39 cellular contexts compared by ENCODE assay signal in genomic region chrX:99653352-99653751, GRCh38.
"Had no signal": no experiment of that assay in that cellular context is flagged by ENCODE, and none has a peak within 500 bp of the region (broad histone marks: within the 10 kb centered on the region; RNA-seq: fewer than 3 reads in every experiment).

No MANE protein-coding gene starts in this region.

- H3K4me1 ChIP-seq: adrenal gland, ascending aorta, body of pancreas, breast epithelium, colonic mucosa had no signal

- H3K4me3 ChIP-seq: adrenal gland, ascending aorta, body of pancreas, breast epithelium, cardiac muscle cell, colonic mucosa had no signal

- FAIRE-seq: bronchial epithelial cell, colon had no signal

- H3K36me3 Mint-ChIP-seq: activated naive CD4-positive, alpha-beta T cell treated with anti-CD3 and anti-CD28 coated beads, Interleukin-2, amount 10 ng/mL, durations not matched to agents 7 days and 5 days; activated naive CD4-positive, alpha-beta T cell treated with anti-CD3 and anti-CD28 coated beads, Interleukin-2, amount 50 U/mL, for 24 hours; activated naive CD4-positive, alpha-beta T cell treated with anti-CD3 and anti-CD28 coated beads, Interleukin-2, amount 50 U/mL, for 72 hours; activated naive CD8-positive, alpha-beta T cell; activated naive CD8-positive, alpha-beta T cell treated with anti-CD3 and anti-CD28 coated beads for 36 hours; activated naive CD8-positive, alpha-beta T cell treated with anti-CD3 and anti-CD28 coated beads, Interleukin-2, amount 10 ng/mL, durations not matched to agents 7 days and 5 days; brain had no signal

- H3K4me3 Mint-ChIP-seq: activated naive CD4-positive, alpha-beta T cell treated with anti-CD3 and anti-CD28 coated beads for 36 hours; activated naive CD4-positive, alpha-beta T cell treated with anti-CD3 and anti-CD28 coated beads, Interleukin-2, amount 10 ng/mL, durations not matched to agents 7 days and 5 days; activated naive CD4-positive, alpha-beta T cell treated with anti-CD3 and anti-CD28 coated beads, Interleukin-2, amount 50 U/mL, for 24 hours; activated naive CD8-positive, alpha-beta T cell; activated naive CD8-positive, alpha-beta T cell treated with anti-CD3 and anti-CD28 coated beads for 36 hours; activated naive CD8-positive, alpha-beta T cell treated with anti-CD3 and anti-CD28 coated beads, Interleukin-2, amount 10 ng/mL, durations not matched to agents 7 days and 5 days; activated naive CD8-positive, alpha-beta T cell treated with anti-CD3 and anti-CD28 coated beads, Interleukin-2, amount 50 U/mL, for 24 hours; activated T-cell treated with anti-CD3 and anti-CD28 coated beads, Interleukin-2, amount 50 U/mL, for 4 hours; activated T-cell treated with anti-CD3 and anti-CD28 coated beads, Interleukin-2, amount 50 U/mL, for 72 hours; activated T-helper 1 cell treated with anti-CD3 and anti-CD28 coated beads, Interleukin-12 subunit alpha, Interleukin-12 subunit beta, Interleukin-2, Interleukin-4 antibody, amounts not matched to agents 30 ng/mL and 10 ng/mL and 1 ng/mL, durations not matched to agents 14 hours and 24 hours and 36 hours; activated T-helper 17 cell treated with anti-CD3 and anti-CD28 coated beads, Interleukin-2, amount 50 U/mL, for 72 hours; brain; central memory CD8-positive, alpha-beta T cell had no signal

- H3K27ac Mint-ChIP-seq: activated naive CD4-positive, alpha-beta T cell treated with anti-CD3 and anti-CD28 coated beads for 36 hours; activated naive CD4-positive, alpha-beta T cell treated with anti-CD3 and anti-CD28 coated beads, Interleukin-2, amount 10 ng/mL, durations not matched to agents 7 days and 5 days; activated naive CD4-positive, alpha-beta T cell treated with anti-CD3 and anti-CD28 coated beads, Interleukin-2, amount 50 U/mL, for 24 hours; activated naive CD4-positive, alpha-beta T cell treated with anti-CD3 and anti-CD28 coated beads, Interleukin-2, amount 50 U/mL, for 72 hours; activated naive CD8-positive, alpha-beta T cell; activated naive CD8-positive, alpha-beta T cell treated with anti-CD3 and anti-CD28 coated beads for 36 hours; activated naive CD8-positive, alpha-beta T cell treated with anti-CD3 and anti-CD28 coated beads, Interleukin-2, amount 10 ng/mL, durations not matched to agents 7 days and 5 days; activated naive CD8-positive, alpha-beta T cell treated with anti-CD3 and anti-CD28 coated beads, Interleukin-2, amount 50 U/mL, for 24 hours; activated T-cell treated with anti-CD3 and anti-CD28 coated beads, Interleukin-2, amount 50 U/mL, for 72 hours; activated T-helper 1 cell treated with anti-CD3 and anti-CD28 coated beads, Interleukin-12 subunit alpha, Interleukin-12 subunit beta, Interleukin-2, Interleukin-4 antibody, amounts not matched to agents 30 ng/mL and 10 ng/mL and 1 ng/mL, durations not matched to agents 14 hours and 24 hours and 36 hours; activated T-helper 17 cell treated with anti-CD3 and anti-CD28 coated beads, Interleukin-2, amount 50 U/mL, for 72 hours; activated T-helper 2 cell treated with anti-CD3 and anti-CD28 coated beads, Interferon-gamma antibody, Interleukin-2, Interleukin-4, amounts not matched to agents 10 μg/mL and 5 μg/mL and 100 μg/mL, durations not matched to agents 14 hours and 24 hours and 36 hours; brain had no signal

- DNase-seq: activated effector memory CD4-positive, alpha-beta T cell treated with anti-CD3 and anti-CD28 coated beads, Interleukin-2, amount 50 U/mL, for 16 hours; activated effector memory CD4-positive, alpha-beta T cell treated with Interleukin-2 at 50 U/mL for 16 hours; activated gamma-delta T cell; activated gamma-delta T cell treated with Interleukin-2 at 50 U/mL for 16 hours; activated naive CD4-positive, alpha-beta T cell; activated naive CD4-positive, alpha-beta T cell treated with anti-CD3 and anti-CD28 coated beads for 36 hours; activated naive CD4-positive, alpha-beta T cell treated with anti-CD3 and anti-CD28 coated beads, Interleukin-2, amount 10 ng/mL, durations not matched to agents 7 days and 5 days; activated naive CD4-positive, alpha-beta T cell treated with anti-CD3 and anti-CD28 coated beads, Interleukin-2, amount 50 U/mL, for 16 hours; activated naive CD4-positive, alpha-beta T cell treated with Interleukin-2 at 50 U/mL for 16 hours; activated naive CD8-positive, alpha-beta T cell treated with anti-CD3 and anti-CD28 coated beads for 36 hours; activated naive CD8-positive, alpha-beta T cell treated with anti-CD3 and anti-CD28 coated beads, Interleukin-2, amount 10 ng/mL, durations not matched to agents 7 days and 5 days; activated naive CD8-positive, alpha-beta T cell treated with anti-CD3 and anti-CD28 coated beads, Interleukin-2, amount 50 U/mL, for 24 hours; activated T-cell treated with anti-CD3 and anti-CD28 coated beads, Interleukin-2, amount 50 U/mL, for 4 hours; activated T-cell treated with anti-CD3 and anti-CD28 coated beads, Interleukin-2, amount 50 U/mL, for 48 hours; activated T-cell treated with anti-CD3 and anti-CD28 coated beads, Interleukin-2, amount 50 U/mL, for 72 hours; adrenal gland; amniotic stem cell; amygdala; anterior cingulate cortex; aorta; body of pancreas; brain microvascular endothelial cell; caudate nucleus; central memory CD4-positive, alpha-beta T cell; cerebellar nuclear complex; colonic mucosa had no signal

- H3K27me3 ChIP-seq: adrenal gland, ascending aorta, body of pancreas, brain microvascular endothelial cell, cardiac muscle cell, colonic mucosa had no signal

- H3K9me3 Mint-ChIP-seq: activated naive CD4-positive, alpha-beta T cell treated with anti-CD3 and anti-CD28 coated beads for 36 hours; activated naive CD4-positive, alpha-beta T cell treated with anti-CD3 and anti-CD28 coated beads, Interleukin-2, amount 10 ng/mL, durations not matched to agents 7 days and 5 days; activated naive CD4-positive, alpha-beta T cell treated with anti-CD3 and anti-CD28 coated beads, Interleukin-2, amount 50 U/mL, for 24 hours; activated naive CD4-positive, alpha-beta T cell treated with anti-CD3 and anti-CD28 coated beads, Interleukin-2, amount 50 U/mL, for 72 hours; activated naive CD8-positive, alpha-beta T cell treated with anti-CD3 and anti-CD28 coated beads for 36 hours; activated naive CD8-positive, alpha-beta T cell treated with anti-CD3 and anti-CD28 coated beads, Interleukin-2, amount 10 ng/mL, durations not matched to agents 7 days and 5 days; activated naive CD8-positive, alpha-beta T cell treated with anti-CD3 and anti-CD28 coated beads, Interleukin-2, amount 50 U/mL, for 24 hours; activated T-cell treated with anti-CD3 and anti-CD28 coated beads, Interleukin-2, amount 50 U/mL, for 4 hours; activated T-cell treated with anti-CD3 and anti-CD28 coated beads, Interleukin-2, amount 50 U/mL, for 72 hours; activated T-helper 1 cell treated with anti-CD3 and anti-CD28 coated beads, Interleukin-12 subunit alpha, Interleukin-12 subunit beta, Interleukin-2, Interleukin-4 antibody, amounts not matched to agents 30 ng/mL and 10 ng/mL and 1 ng/mL, durations not matched to agents 14 hours and 24 hours and 36 hours; activated T-helper 17 cell treated with anti-CD3 and anti-CD28 coated beads, Interleukin-2, amount 50 U/mL, for 72 hours; activated T-helper 2 cell treated with anti-CD3 and anti-CD28 coated beads, Interferon-gamma antibody, Interleukin-2, Interleukin-4, amounts not matched to agents 10 μg/mL and 5 μg/mL and 100 μg/mL, durations not matched to agents 14 hours and 24 hours and 36 hours; brain; central memory CD8-positive, alpha-beta T cell had no signal

- H3K27me3 Mint-ChIP-seq: activated naive CD4-positive, alpha-beta T cell treated with anti-CD3 and anti-CD28 coated beads, Interleukin-2, amount 10 ng/mL, durations not matched to agents 7 days and 5 days; activated naive CD4-positive, alpha-beta T cell treated with anti-CD3 and anti-CD28 coated beads, Interleukin-2, amount 50 U/mL, for 24 hours; activated naive CD8-positive, alpha-beta T cell; activated naive CD8-positive, alpha-beta T cell treated with anti-CD3 and anti-CD28 coated beads for 36 hours; activated naive CD8-positive, alpha-beta T cell treated with anti-CD3 and anti-CD28 coated beads, Interleukin-2, amount 10 ng/mL, durations not matched to agents 7 days and 5 days; activated naive CD8-positive, alpha-beta T cell treated with anti-CD3 and anti-CD28 coated beads, Interleukin-2, amount 50 U/mL, for 24 hours; activated T-helper 17 cell treated with anti-CD3 and anti-CD28 coated beads, Interleukin-2, amount 50 U/mL, for 72 hours; brain; central memory CD8-positive, alpha-beta T cell had no signal

- H3K9me3 ChIP-seq: adrenal gland, ascending aorta, body of pancreas, breast epithelium, colonic mucosa had no signal

- H3K36me3 ChIP-seq: adrenal gland, ascending aorta, brain microvascular endothelial cell, breast epithelium, cardiac muscle cell, colonic mucosa had no signal

- H3K4me1 Mint-ChIP-seq: activated naive CD4-positive, alpha-beta T cell treated with anti-CD3 and anti-CD28 coated beads, Interleukin-2, amount 10 ng/mL, durations not matched to agents 7 days and 5 days; activated naive CD4-positive, alpha-beta T cell treated with anti-CD3 and anti-CD28 coated beads, Interleukin-2, amount 50 U/mL, for 24 hours; activated naive CD8-positive, alpha-beta T cell treated with anti-CD3 and anti-CD28 coated beads for 36 hours; activated naive CD8-positive, alpha-beta T cell treated with anti-CD3 and anti-CD28 coated beads, Interleukin-2, amount 10 ng/mL, durations not matched to agents 7 days and 5 days; activated naive CD8-positive, alpha-beta T cell treated with anti-CD3 and anti-CD28 coated beads, Interleukin-2, amount 50 U/mL, for 24 hours; activated T-helper 17 cell treated with anti-CD3 and anti-CD28 coated beads, Interleukin-2, amount 50 U/mL, for 72 hours; brain; central memory CD8-positive, alpha-beta T cell had no signal

- ATAC-seq: activated naive CD4-positive, alpha-beta T cell treated with anti-CD3 and anti-CD28 coated beads, Interleukin-2, amount 50 U/mL, for 72 hours; activated naive CD8-positive, alpha-beta T cell treated with anti-CD3 and anti-CD28 coated beads, Interleukin-2, amount 50 U/mL, for 24 hours; activated T-cell treated with anti-CD3 and anti-CD28 coated beads, Interleukin-2, amount 50 U/mL, for 4 hours; activated T-cell treated with anti-CD3 and anti-CD28 coated beads, Interleukin-2, amount 50 U/mL, for 72 hours; activated T-helper 17 cell treated with anti-CD3 and anti-CD28 coated beads, Interleukin-2, amount 50 U/mL, for 72 hours; body of pancreas had no signal

- H3K27ac ChIP-seq: adrenal gland, ascending aorta, body of pancreas, brain microvascular endothelial cell, breast epithelium, cardiac muscle cell, colonic mucosa had no signal
